Comparison of ENCODE assay signal across 16 cellular contexts in genomic region chr3:102016417-102016816, GRCh38.
A peak's percentile ranks its signal among the peaks of the same experiment; 100 is the strongest.
DNase-seq lines count a peak whose midpoint lies in the region; ATAC-seq and TF ChIP-seq lines count a peak whose summit lies in the region.
"Had no signal": no experiment of that assay in that cellular context is flagged by ENCODE, and none has a peak within 500 bp of the region (broad histone marks: within the 10 kb centered on the region; RNA-seq: fewer than 3 reads in every experiment).

No MANE protein-coding gene starts in this region.

- POLR2A ChIA-PET in activated B cell treated with CpG ODN at 0.5 μM for 24 hours (lab: Charles Lee) = interaction anchor here (1.3 kb wide), 1 partner anchor 167 kb away, joined by 3 read pairs; the partner anchor contains the start of gene NFKBIZ

- H3K4me1 ChIP-seq in OCI-LY3 (ENCODE audit: low read length) = peaks cover 54% of the 10 kb centered on the region

- peaks cover 45% of the 10 kb centered on the region for H3K4me1 Mint-ChIP-seq in activated B cell treated with CpG ODN at 0.5 μM for 24 hours

- DNase-seq in NOMO-1 treated with DMSO at 0.1 percent for 48 hours (lab: John Stamatoyannopoulos, UW; ENCODE audit: unreplicated experiment) = peak; percentile 8
- no peak for DNase-seq in NOMO-1 (lab: John Stamatoyannopoulos, UW; ENCODE audit: unreplicated experiment in 2 of 2)
- no peak for DNase-seq in activated B cell treated with CpG ODN at 0.5 μM for 24 hours
- DNase-seq in NCI-H526 (lab: John Stamatoyannopoulos, UW) = no peak
- no peak for DNase-seq in lower leg skin (ENCODE audit: low spot score in 2 of 2)
- DNase-seq: Calu3; CD8-positive, alpha-beta T cell; DMS79 treated with DMSO at 0.1 percent for 48 hours; GF-D8; GM23248; HCEC 1CT; IMR-90 had no signal

- TF ChIP-seq CTCF in OCI-LY3 (IDR thresholded peaks at IDR 0.05; ENCODE audit: low read depth, low read length) (no peak), activated B cell treated with CpG ODN at 0.5 μM for 24 hours (IDR thresholded peaks at IDR 0.05) (no peak), lower leg skin (IDR thresholded peaks at IDR 0.05) (no peak)

- H3K9me3 Mint-ChIP-seq in activated B cell treated with CpG ODN at 0.5 μM for 24 hours = peaks cover 7% of the 10 kb centered on the region

- no peaks in the 10 kb centered on the region for H3K79me2 ChIP-seq in OCI-LY3 (ENCODE audit: low read length)

- H3K4me3 Mint-ChIP-seq in activated B cell treated with CpG ODN at 0.5 μM for 24 hours = no peak overlapping the region
- H3K4me3 Mint-ChIP-seq: B cell; CD8-positive, alpha-beta T cell had no signal

- H3K27me3 Mint-ChIP-seq in activated B cell treated with CpG ODN at 0.5 μM for 24 hours = no peaks in the 10 kb centered on the region
- H3K27me3 Mint-ChIP-seq: B cell had no signal

- no peak for ATAC-seq in activated B cell treated with CpG ODN at 0.5 μM for 24 hours (ENCODE audit: low read depth)
- no peak for ATAC-seq in HG03571 (IDR thresholded peaks at IDR 0.05; ENCODE audit: unreplicated experiment)
- ATAC-seq: CD8-positive, alpha-beta T cell had no signal

- peaks cover 5% of the 10 kb centered on the region for H3K36me3 ChIP-seq in OCI-LY3 (replicated peaks; ENCODE audit: low read depth, low read length)
- H3K36me3 ChIP-seq: BLaER1 treated with 17β-estradiol and CSF1 and Interleukin-3, amounts not matched to agents 10 nM and 100 nM had no signal

- intact Hi-C loops in activated B cell treated with CpG ODN at 0.5 μM for 24 hours (cut with micrococcal nuclease) = no loop called here
- intact Hi-C loops in lower leg skin (cut with DNase I; ENCODE audit: low total_unique reads) = no loop called here

- 39 to 91% methylated on average over 1 of the region's 1 CpG for WGBS in lower leg skin, 2 donors

- H3K36me3 Mint-ChIP-seq in activated B cell treated with CpG ODN at 0.5 μM for 24 hours (ENCODE audit: low read depth) = peaks cover 2% of the 10 kb centered on the region
- H3K36me3 Mint-ChIP-seq: CD8-positive, alpha-beta T cell had no signal

- no peaks in the 10 kb centered on the region for H3K27me3 ChIP-seq in OCI-LY3 (ENCODE audit: low read depth, low read length)
- H3K27me3 ChIP-seq: BLaER1 treated with 17β-estradiol and CSF1 and Interleukin-3, amounts not matched to agents 10 nM and 100 nM had no signal

- H3K9me3 ChIP-seq in OCI-LY3 (ENCODE audit: insufficient read depth, low read length) = no peaks in the 10 kb centered on the region

- CTCF ChIA-PET in activated B cell treated with CpG ODN at 0.5 μM for 24 hours (lab: Charles Lee) = interaction anchor here (3.4 kb wide), 1 partner anchor 208 kb away, joined by 11 read pairs; no protein-coding TSS in a partner anchor

- H3K4me2 ChIP-seq in OCI-LY3 (ENCODE audit: low read length) = peak overlapping the region; percentile 14; the same call in 1 of the 2 replicates
- H3K4me2 ChIP-seq: BLaER1 treated with 17β-estradiol and CSF1 and Interleukin-3, amounts not matched to agents 10 nM and 100 nM had no signal

- H3K4me3 ChIP-seq in OCI-LY3 (ENCODE audit: low read length) (no peak overlapping the region), lower leg skin (ENCODE audit: low read depth, poor library complexity, severe bottlenecking) (no peak overlapping the region)
- H3K4me3 ChIP-seq: BLaER1 treated with 17β-estradiol and CSF1 and Interleukin-3, amounts not matched to agents 10 nM and 100 nM; GM23248 had no signal

- TF ChIP-seq POLR2A in lower leg skin (IDR thresholded peaks at IDR 0.05) = no peak

- H3K9ac ChIP-seq in OCI-LY3 (ENCODE audit: low read length) = no peak overlapping the region
- H3K9ac ChIP-seq: BLaER1 treated with 17β-estradiol and CSF1 and Interleukin-3, amounts not matched to agents 10 nM and 100 nM; GM23248 had no signal

- H3K27ac ChIP-seq in OCI-LY3 (ENCODE audit: low read length) = peak overlapping the region; percentile 25; the same call in 1 of the 2 replicates
- H3K27ac ChIP-seq: BLaER1 treated with 17β-estradiol and CSF1 and Interleukin-3, amounts not matched to agents 10 nM and 100 nM; GM23248 had no signal

- no peak overlapping the region for H2AFZ ChIP-seq in OCI-LY3 (ENCODE audit: low read depth, low read length)
- H2AFZ ChIP-seq: GM23248 had no signal

- H3K27ac Mint-ChIP-seq in activated B cell treated with CpG ODN at 0.5 μM for 24 hours = peak overlapping the region; percentile 47
- H3K27ac Mint-ChIP-seq: CD8-positive, alpha-beta T cell had no signal

- no peaks in the 10 kb centered on the region for H4K20me1 ChIP-seq in OCI-LY3 (ENCODE audit: insufficient read depth, low read length)
- H4K20me1 ChIP-seq: BLaER1 treated with 17β-estradiol and CSF1 and Interleukin-3, amounts not matched to agents 10 nM and 100 nM had no signal
